Comparison of ENCODE assay signal across 8 cellular contexts in genomic region chr5:14264605-14265316, GRCh38.
DNase-seq lines count a peak whose midpoint lies in the region; ATAC-seq, FAIRE-seq and TF ChIP-seq lines count a peak whose summit lies in the region.

No MANE protein-coding gene starts in this region.

- TF ChIP-seq EP300 in tibial nerve (IDR thresholded peaks at IDR 0.05) = peak; percentile 64 to 86

- 3 to 4% methylated on average over 26 of the region's 26 CpGs for WGBS in pancreas, 2 donors
- WGBS in tibial nerve, 2 donors = 2 to 3% methylated on average over 26 of the region's 26 CpGs

- H3K9me3 ChIP-seq in pancreas (no peaks in the 10 kb centered on the region), tibial nerve (no peaks in the 10 kb centered on the region)

- intact Hi-C loops in pancreas (cut with DNase I) = loop anchor here in 2 of 3 donors (10.0 kb wide), 1 partner anchor 120 kb away; the partner anchor contains the start of gene TRIO (in 2 of the 2)

- H3K4me1 Mint-ChIP-seq in activated naive CD4-positive, alpha-beta T cell treated with anti-CD3 and anti-CD28 coated beads, Interleukin-2, amount 10 ng/mL, durations not matched to agents 7 days and 5 days = peaks cover 6% of the 10 kb centered on the region

- H3K36me3 Mint-ChIP-seq in activated naive CD4-positive, alpha-beta T cell treated with anti-CD3 and anti-CD28 coated beads, Interleukin-2, amount 10 ng/mL, durations not matched to agents 7 days and 5 days = no peaks in the 10 kb centered on the region

- CTCF ChIA-PET in activated naive CD4-positive, alpha-beta T cell treated with anti-CD3 and anti-CD28 coated beads, Interleukin-2, amount 10 ng/mL, durations not matched to agents 7 days and 5 days (lab: Charles Lee) = interaction anchor here (0.6 kb wide), 1 partner anchor 291 kb away, joined by 3 read pairs; no protein-coding TSS in a partner anchor

- H3K4me1 ChIP-seq in pancreas (peaks cover 9 to 24% (median 10%) of the 10 kb centered on the region in 3 donors), tibial nerve (peaks cover 0 to 54% (median 23%) of the 10 kb centered on the region in 4 donors)

- H3K27me3 Mint-ChIP-seq in activated naive CD4-positive, alpha-beta T cell treated with anti-CD3 and anti-CD28 coated beads, Interleukin-2, amount 10 ng/mL, durations not matched to agents 7 days and 5 days = peaks cover 31% of the 10 kb centered on the region

- H3K36me3 ChIP-seq in H7 (replicated peaks; ENCODE audit: control insufficient read depth, insufficient read depth, low read length) (no peaks in the 10 kb centered on the region), pancreas (no peaks in the 10 kb centered on the region), tibial nerve (no peaks in the 10 kb centered on the region)

- H3K27ac Mint-ChIP-seq in activated naive CD4-positive, alpha-beta T cell treated with anti-CD3 and anti-CD28 coated beads, Interleukin-2, amount 10 ng/mL, durations not matched to agents 7 days and 5 days = no peak overlapping the region

- peak in 1 of 2 donors; percentile 59 for TF ChIP-seq POLR2A in tibial nerve (IDR thresholded peaks at IDR 0.05)

- H3K4me3 Mint-ChIP-seq in activated naive CD4-positive, alpha-beta T cell treated with anti-CD3 and anti-CD28 coated beads, Interleukin-2, amount 10 ng/mL, durations not matched to agents 7 days and 5 days = no peak overlapping the region

- TF ChIP-seq CTCF in LNCaP clone FGC (IDR thresholded peaks at IDR 0.05; ENCODE audit: control insufficient read depth, extremely low read depth, insufficient read depth) (peak; percentile 6; the same call in 1 of the 2 replicates), pancreas (IDR thresholded peaks at IDR 0.05) (no peak), tibial nerve (IDR thresholded peaks at IDR 0.05) (no peak)

- H3K9me3 Mint-ChIP-seq in activated naive CD4-positive, alpha-beta T cell treated with anti-CD3 and anti-CD28 coated beads, Interleukin-2, amount 10 ng/mL, durations not matched to agents 7 days and 5 days = no peaks in the 10 kb centered on the region

- H3K4me3 ChIP-seq in H7 (ENCODE audit: insufficient read depth, low read depth, low read length) = no peak overlapping the region
- peak overlapping the region; percentile 30; the same call in 1 of the 2 replicates for H3K4me3 ChIP-seq in LNCaP clone FGC (ENCODE audit: low read depth, low read length)
- H3K4me3 ChIP-seq in pancreas = peak overlapping the region in 1 of 4 donors; percentile 23
- H3K4me3 ChIP-seq in tibial nerve = peak overlapping the region in 3 of 4 donors; percentile 10 to 38 (median 11)

- H3K27ac ChIP-seq in pancreas (peak overlapping the region in 1 of 4 donors; percentile 5), tibial nerve (peak overlapping the region in 2 of 4 donors; percentile 25 to 64)

- H3K27me3 ChIP-seq in H7 (ENCODE audit: control insufficient read depth, insufficient read depth, low read length) (no peaks in the 10 kb centered on the region), pancreas (no peaks in the 10 kb centered on the region), tibial nerve (no peaks in the 10 kb centered on the region)

- no peak for FAIRE-seq in pancreas (lab: Jason Lieb, UNC)

- peak; percentile 97 to 99 (median 98) for ATAC-seq in pancreas

- DNase-seq in GDM1 (lab: John Stamatoyannopoulos, UW) (peak; percentile 68), H7 (peak; percentile 87), LNCaP clone FGC (ENCODE audit: low read depth) (peak; percentile 73), SHP77 treated with DMSO at 0.1 percent for 48 hours (lab: John Stamatoyannopoulos, UW) (peak; percentile 98), globus pallidus (ENCODE audit: low spot score) (peak; percentile 85), pancreas (peak; percentile 81 to 94 (median 90)), tibial nerve (ENCODE audit: low spot score in 2 of 2) (peak; percentile 80 to 83)
- peak; percentile 79 for DNase-seq in activated naive CD4-positive, alpha-beta T cell treated with anti-CD3 and anti-CD28 coated beads, Interleukin-2, amount 10 ng/mL, durations not matched to agents 7 days and 5 days
